Comparison of ENCODE assay signal across 3 cellular contexts in genomic region chr7:123819795-123820194, GRCh38. TPM values are rescaled to one million over a fixed set of nuclear protein-coding genes. Genes with fewer than 3 reads are reported as not detected.
"Had no signal": no experiment of that assay in that cellular context is flagged by ENCODE, and none has a peak within 500 bp of the region (broad histone marks: within the 10 kb centered on the region; RNA-seq: fewer than 3 reads in every experiment).

No MANE protein-coding gene starts in this region.

RNA-seq across cellular contexts. Expression of gene HYAL4, which starts 25.2 kb away (rescaled TPM):
- total RNA-seq: LHCN-M2, Right ventricle myocardium superior, SJSA1 had no signal
